Comparison of ENCODE assay signal across 24 cellular contexts in genomic region chr13:99072356-99072755, GRCh38.
A peak's percentile ranks its signal among the peaks of the same experiment; 100 is the strongest.
DNase-seq lines count a peak whose midpoint lies in the region; ATAC-seq and TF ChIP-seq lines count a peak whose summit lies in the region.
"Had no signal": no experiment of that assay in that cellular context is flagged by ENCODE, and none has a peak within 500 bp of the region (broad histone marks: within the 10 kb centered on the region; RNA-seq: fewer than 3 reads in every experiment).

No MANE protein-coding gene starts in this region.

- H3K27ac Mint-ChIP-seq in T-helper 1 cell treated with Interleukin-12 subunit alpha and Interleukin-12 subunit beta and Interleukin-4 antibody, amounts not matched to agents 30 μg/mL and 1 μg/mL, for 36 hours = peak overlapping the region; percentile 21
- H3K27ac Mint-ChIP-seq in activated T-cell treated with anti-CD3 and anti-CD28 coated beads, Interleukin-2, amount 50 U/mL, for 72 hours = peak overlapping the region; percentile 54
- H3K27ac Mint-ChIP-seq in CD4-positive, alpha-beta memory T cell = peak overlapping the region in 5 of 7 donors; percentile 9 to 48 (median 24)
- H3K27ac Mint-ChIP-seq: CD14-positive monocyte had no signal

- H3K36me3 Mint-ChIP-seq in T-helper 1 cell treated with Interleukin-12 subunit alpha and Interleukin-12 subunit beta and Interleukin-4 antibody, amounts not matched to agents 30 μg/mL and 1 μg/mL, for 36 hours (ENCODE audit: low read depth) = peaks cover 44% of the 10 kb centered on the region
- H3K36me3 Mint-ChIP-seq in activated T-cell treated with anti-CD3 and anti-CD28 coated beads, Interleukin-2, amount 50 U/mL, for 72 hours (ENCODE audit: insufficient read depth in 2 of 2) = peaks cover 21 to 29% of the 10 kb centered on the region in 2 donors
- peaks cover 25% of the 10 kb centered on the region for H3K36me3 Mint-ChIP-seq in activated T-cell treated with anti-CD3 and anti-CD28 coated beads, Interleukin-2, amount 50 U/mL, for 4 hours (ENCODE audit: insufficient read depth)
- peaks cover 37 to 41% of the 10 kb centered on the region in 2 donors for H3K36me3 Mint-ChIP-seq in CD4-positive, alpha-beta memory T cell

- H3K4me1 Mint-ChIP-seq in T-helper 1 cell treated with Interleukin-12 subunit alpha and Interleukin-12 subunit beta and Interleukin-4 antibody, amounts not matched to agents 30 μg/mL and 1 μg/mL, for 36 hours (ENCODE audit: low read depth) = peaks cover 47% of the 10 kb centered on the region
- peaks cover 51% of the 10 kb centered on the region for H3K4me1 Mint-ChIP-seq in activated T-cell treated with anti-CD3 and anti-CD28 coated beads, Interleukin-2, amount 50 U/mL, for 72 hours (ENCODE audit: low read depth)
- peaks cover 79% of the 10 kb centered on the region for H3K4me1 Mint-ChIP-seq in activated T-cell treated with anti-CD3 and anti-CD28 coated beads, Interleukin-2, amount 50 U/mL, for 4 hours (ENCODE audit: low read depth)
- peaks cover 49 to 92% (median 69%) of the 10 kb centered on the region in 4 donors for H3K4me1 Mint-ChIP-seq in CD4-positive, alpha-beta memory T cell
- H3K4me1 Mint-ChIP-seq: CD14-positive monocyte had no signal

- ATAC-seq in activated T-cell treated with anti-CD3 and anti-CD28 coated beads, Interleukin-2, amount 50 U/mL, for 72 hours (replicated peaks in 1 of 2) = peak; percentile 82 to 83
- ATAC-seq in activated T-cell treated with anti-CD3 and anti-CD28 coated beads, Interleukin-2, amount 50 U/mL, for 4 hours = no peak
- no peak for ATAC-seq in GM21360 (IDR thresholded peaks at IDR 0.05; ENCODE audit: unreplicated experiment)
- ATAC-seq: HepG2, Right ventricle myocardium inferior had no signal

- no peaks in the 10 kb centered on the region for H3K27me3 Mint-ChIP-seq in T-helper 1 cell treated with Interleukin-12 subunit alpha and Interleukin-12 subunit beta and Interleukin-4 antibody, amounts not matched to agents 30 μg/mL and 1 μg/mL, for 36 hours (ENCODE audit: low read depth)
- H3K27me3 Mint-ChIP-seq in activated T-cell treated with anti-CD3 and anti-CD28 coated beads, Interleukin-2, amount 50 U/mL, for 72 hours (ENCODE audit: low read depth) = no peaks in the 10 kb centered on the region
- no peaks in the 10 kb centered on the region for H3K27me3 Mint-ChIP-seq in activated T-cell treated with anti-CD3 and anti-CD28 coated beads, Interleukin-2, amount 50 U/mL, for 4 hours (ENCODE audit: low read depth)
- no peaks in the 10 kb centered on the region for H3K27me3 Mint-ChIP-seq in CD4-positive, alpha-beta memory T cell

- H3K27ac ChIP-seq in CD4-positive, alpha-beta memory T cell (ENCODE audit: low read depth, low read length) = no peak overlapping the region
- H3K27ac ChIP-seq in coronary artery = no peak overlapping the region
- H3K27ac ChIP-seq: 22Rv1, PC-9 had no signal

- DNase-seq in T-helper 1 cell (no peak), coronary artery (ENCODE audit: low spot score) (peak; percentile 26), COR-L47 (lab: John Stamatoyannopoulos, UW) (no peak)
- no peak for DNase-seq in activated T-cell treated with anti-CD3 and anti-CD28 coated beads, Interleukin-2, amount 50 U/mL, for 72 hours
- DNase-seq in activated T-cell treated with anti-CD3 and anti-CD28 coated beads, Interleukin-2, amount 50 U/mL, for 4 hours = no peak
- DNase-seq in CD4-positive, alpha-beta memory T cell = peak in 1 of 5 donors; percentile 23
- DNase-seq: ACHN, BE2C, DMS53, H7, Karpas-422, NCI-H1092, NCI-H1417 treated with DMSO at 0.1 percent for 48 hours, NCI-H1694 treated with DMSO at 0.1 percent for 48 hours, NCI-H2081, NCI-H2227 treated with DMSO at 0.1 percent for 48 hours, NCI-H526 treated with DMSO at 0.1 percent for 48 hours, PC-9 had no signal

- no peaks in the 10 kb centered on the region for H3K36me3 ChIP-seq in CD4-positive, alpha-beta memory T cell (ENCODE audit: insufficient read depth, low read length)
- H3K36me3 ChIP-seq: BE2C had no signal

- CTCF ChIA-PET in CD4-positive, alpha-beta memory T cell (lab: Charles Lee; ENCODE audit: partially characterized antibody) = interaction anchor here (1.3 kb wide), 1 partner anchor 22 kb away, joined by 3 read pairs; no protein-coding TSS in a partner anchor

- no peak for TF ChIP-seq CTCF in coronary artery (IDR thresholded peaks at IDR 0.05)

- POLR2A ChIA-PET in CD4-positive, alpha-beta memory T cell (lab: Charles Lee; ENCODE audit: partially characterized antibody) = no interaction called here

- no peak overlapping the region for H3K4me3 ChIP-seq in CD4-positive, alpha-beta memory T cell (ENCODE audit: low read length in 2 of 2)
- H3K4me3 ChIP-seq in coronary artery = no peak overlapping the region
- H3K4me3 ChIP-seq: PC-9 had no signal

- peak overlapping the region; percentile 1 for H3K4me3 Mint-ChIP-seq in T-helper 1 cell treated with Interleukin-12 subunit alpha and Interleukin-12 subunit beta and Interleukin-4 antibody, amounts not matched to agents 30 μg/mL and 1 μg/mL, for 36 hours
- H3K4me3 Mint-ChIP-seq in activated T-cell treated with anti-CD3 and anti-CD28 coated beads, Interleukin-2, amount 50 U/mL, for 72 hours = peak overlapping the region in 1 of 2 donors; percentile 30
- no peak overlapping the region for H3K4me3 Mint-ChIP-seq in activated T-cell treated with anti-CD3 and anti-CD28 coated beads, Interleukin-2, amount 50 U/mL, for 4 hours
- peak overlapping the region in 4 of 8 donors; percentile 1 to 21 (median 13) for H3K4me3 Mint-ChIP-seq in CD4-positive, alpha-beta memory T cell

- H3K9me3 Mint-ChIP-seq in T-helper 1 cell treated with Interleukin-12 subunit alpha and Interleukin-12 subunit beta and Interleukin-4 antibody, amounts not matched to agents 30 μg/mL and 1 μg/mL, for 36 hours = peaks cover 27% of the 10 kb centered on the region
- peaks cover 6% of the 10 kb centered on the region in 2 donors for H3K9me3 Mint-ChIP-seq in activated T-cell treated with anti-CD3 and anti-CD28 coated beads, Interleukin-2, amount 50 U/mL, for 72 hours
- peaks cover 11% of the 10 kb centered on the region for H3K9me3 Mint-ChIP-seq in activated T-cell treated with anti-CD3 and anti-CD28 coated beads, Interleukin-2, amount 50 U/mL, for 4 hours
- H3K9me3 Mint-ChIP-seq in CD4-positive, alpha-beta memory T cell = peaks cover 0 to 5% (median 0%) of the 10 kb centered on the region in 8 donors

- intact Hi-C loops in CD4-positive, alpha-beta memory T cell (cut with micrococcal nuclease) = no loop called here

- H3K4me1 ChIP-seq in CD4-positive, alpha-beta memory T cell (ENCODE audit: insufficient read depth, low read length) = peaks cover 53% of the 10 kb centered on the region
- H3K4me1 ChIP-seq: BE2C had no signal

- no peaks in the 10 kb centered on the region for H3K27me3 ChIP-seq in CD4-positive, alpha-beta memory T cell (ENCODE audit: insufficient read depth, low read length)

- no peaks in the 10 kb centered on the region for H3K9me3 ChIP-seq in CD4-positive, alpha-beta memory T cell (ENCODE audit: control insufficient read depth in 1 of 2, low read length in 2 of 2)
- H3K9me3 ChIP-seq: BE2C had no signal

Comparison
In these comparisons a context has a peak if more than half of its experiments do, and no peak if none do; other contexts are left out.
1. ATAC-seq: peak in activated T-cell treated with anti-CD3 and anti-CD28 coated beads, Interleukin-2, amount 50 U/mL, for 72 hours (2 of 2); none in activated T-cell treated with anti-CD3 and anti-CD28 coated beads, Interleukin-2, amount 50 U/mL, for 4 hours (0 of 2) and GM21360 (single experiment).
2. Peak in every context shown above with its lines, with median percentiles within 50 percentile points of each other: H3K27ac Mint-ChIP-seq.